Comparison of ENCODE assay signal across 11 cellular contexts in genomic region chr5:140882591-140882899, GRCh38. TPM values are rescaled to one million over a fixed set of nuclear protein-coding genes. Genes with fewer than 3 reads are reported as not detected.
DNase-seq lines count a peak whose midpoint lies in the region; ATAC-seq, FAIRE-seq and TF ChIP-seq lines count a peak whose summit lies in the region.
"Had no signal": no experiment of that assay in that cellular context is flagged by ENCODE, and none has a peak within 500 bp of the region (broad histone marks: within the 10 kb centered on the region; RNA-seq: fewer than 3 reads in every experiment).

No MANE protein-coding gene starts in this region.

- no peak overlapping the region for H3K9ac ChIP-seq in Loucy (ENCODE audit: low read depth, low read length, poor library complexity, severe bottlenecking)

- peaks cover 9% of the 10 kb centered on the region for H3K4me1 Mint-ChIP-seq in chondrocyte (ENCODE audit: low read depth)

- H3K4me3 ChIP-seq in Loucy (ENCODE audit: low read length, poor library complexity, severe bottlenecking) = no peak overlapping the region
- no peak overlapping the region for H3K4me3 ChIP-seq in ascending aorta

- no peaks in the 10 kb centered on the region for H3F3A ChIP-seq in Loucy (ENCODE audit: low read depth)

- ATAC-seq in GM18868 (IDR thresholded peaks at IDR 0.05; ENCODE audit: unreplicated experiment) = no peak

- no peak overlapping the region for H3K27ac Mint-ChIP-seq in chondrocyte (ENCODE audit: unreplicated experiment)

- H4K20me1 ChIP-seq in Loucy (ENCODE audit: insufficient read depth, low read length, poor library complexity, severe bottlenecking) = no peaks in the 10 kb centered on the region

- H3K36me3 Mint-ChIP-seq in chondrocyte (ENCODE audit: low read depth) = peaks cover 28% of the 10 kb centered on the region

- H3K79me2 ChIP-seq in Loucy (ENCODE audit: insufficient read depth, low read length) = no peaks in the 10 kb centered on the region

- H3K4me3 Mint-ChIP-seq in chondrocyte (ENCODE audit: unreplicated experiment) = no peak overlapping the region

- H3K9me3 Mint-ChIP-seq in chondrocyte (ENCODE audit: low read depth) = peaks cover 15% of the 10 kb centered on the region

- H3K9me2 ChIP-seq in Loucy (replicated peaks; ENCODE audit: low read depth, low read length) = no peaks in the 10 kb centered on the region

- no peaks in the 10 kb centered on the region for H3K27me3 Mint-ChIP-seq in chondrocyte (ENCODE audit: low read depth)

- no peaks in the 10 kb centered on the region for H3K36me3 ChIP-seq in Loucy (ENCODE audit: insufficient read depth, low read length)
- H3K36me3 ChIP-seq in ascending aorta = no peaks in the 10 kb centered on the region
- H3K36me3 ChIP-seq: neutrophil had no signal

- H3K9me3 ChIP-seq in Loucy (ENCODE audit: insufficient read depth, low read depth, low read length) (no peaks in the 10 kb centered on the region), ascending aorta (peaks cover 19 to 61% of the 10 kb centered on the region in 2 donors)

- H3K4me1 ChIP-seq in Loucy (ENCODE audit: insufficient read depth, low read length, poor library complexity, severe bottlenecking) (no peaks in the 10 kb centered on the region), ascending aorta (no peaks in the 10 kb centered on the region)

- intact Hi-C loops in ascending aorta (cut with DNase I) = no loop called here

- no peak for FAIRE-seq in D721Med (lab: Jason Lieb, UNC)

- H3K27me3 ChIP-seq in Loucy (ENCODE audit: insufficient read depth, low read length, poor library complexity, severe bottlenecking) = no peaks in the 10 kb centered on the region
- no peaks in the 10 kb centered on the region for H3K27me3 ChIP-seq in ascending aorta

- no peak overlapping the region for H3K4me2 ChIP-seq in Loucy (ENCODE audit: low read depth, low read length, poor library complexity, severe bottlenecking)

- H3K27ac ChIP-seq in ascending aorta = no peak overlapping the region
- H3K27ac ChIP-seq: neutrophil had no signal

- no peak for DNase-seq in D721Med (ENCODE audit: insufficient read length, low spot score)
- no peak for DNase-seq in chondrocyte (ENCODE audit: low spot score)
- DNase-seq in midbrain (lab: John Stamatoyannopoulos, UW) = peak; percentile 11
- no peak for DNase-seq in SKM-1 (lab: John Stamatoyannopoulos, UW; ENCODE audit: unreplicated experiment)
- DNase-seq in ascending aorta (ENCODE audit: low spot score in 2 of 2) = no peak
- no peak for DNase-seq in NCI-H1930 (lab: John Stamatoyannopoulos, UW)
- DNase-seq: activated CD4-positive, CD25-positive, alpha-beta regulatory T cell; NCI-H2029 had no signal

- no peak overlapping the region for H2AFZ ChIP-seq in Loucy (ENCODE audit: low read length)

- peak; percentile 60 for TF ChIP-seq CTCF in D721Med (IDR thresholded peaks at IDR 0.05; ENCODE audit: insufficient read depth, missing control alignments)
- TF ChIP-seq CTCF in Loucy (conservative IDR thresholded peaks at IDR 0.05; ENCODE audit: low read length) = peak; percentile 37
- peak; percentile 44 for TF ChIP-seq CTCF in chondrocyte (IDR thresholded peaks at IDR 0.05)
- TF ChIP-seq CTCF in ascending aorta (IDR thresholded peaks at IDR 0.05) = no peak

RNA-seq across cellular contexts. Expression of gene PCDHA13, which starts 0.6 kb away (rescaled TPM):
- total RNA-seq in chondrocyte (1.1 to 2.0 TPM (median 1.3 TPM) in 3 replicates), ascending aorta (0.21 TPM)

RNA-seq across cellular contexts. Expression of gene PCDHA12, which starts 7.4 kb away (rescaled TPM):
- 15.9 to 23.6 TPM (median 23.0 TPM) in 3 replicates for total RNA-seq in chondrocyte
- not detected for total RNA-seq in ascending aorta

RNA-seq across cellular contexts. Expression of gene PCDHA11, which starts 13.8 kb away (rescaled TPM):
- total RNA-seq in chondrocyte = 6.0 to 10.7 TPM (median 6.1 TPM) in 3 replicates
- not detected for total RNA-seq in ascending aorta

RNA-seq across cellular contexts. Expression of gene PCDHA10, which starts 26.8 kb away (rescaled TPM):
- 6.7 to 21.2 TPM (median 20.5 TPM) in 3 replicates for total RNA-seq in chondrocyte
- total RNA-seq in ascending aorta = 2.0 TPM

RNA-seq across cellular contexts. Expression of gene PCDHA9, which starts 34.4 kb away (rescaled TPM):
- total RNA-seq in chondrocyte = 1.2 to 2.0 TPM (median 1.3 TPM) in 3 replicates
- not detected for total RNA-seq in ascending aorta

Comparison
In these comparisons a context has a peak if more than half of its experiments do, and no peak if none do; other contexts are left out.
1. CTCF ChIP-seq: peak in D721Med (single experiment), Loucy (single experiment) and chondrocyte (single experiment); none in ascending aorta (0 of 3).
2. RNA of gene PCDHA12, which starts 7.4 kb away (total RNA-seq): 15.9 to 23.6 TPM in chondrocyte; not detected in ascending aorta (single experiment); every median in the first group is over 10 times any median in the second.